ENCODE assay signal across 9 cellular contexts in the genomic region with DNA sequence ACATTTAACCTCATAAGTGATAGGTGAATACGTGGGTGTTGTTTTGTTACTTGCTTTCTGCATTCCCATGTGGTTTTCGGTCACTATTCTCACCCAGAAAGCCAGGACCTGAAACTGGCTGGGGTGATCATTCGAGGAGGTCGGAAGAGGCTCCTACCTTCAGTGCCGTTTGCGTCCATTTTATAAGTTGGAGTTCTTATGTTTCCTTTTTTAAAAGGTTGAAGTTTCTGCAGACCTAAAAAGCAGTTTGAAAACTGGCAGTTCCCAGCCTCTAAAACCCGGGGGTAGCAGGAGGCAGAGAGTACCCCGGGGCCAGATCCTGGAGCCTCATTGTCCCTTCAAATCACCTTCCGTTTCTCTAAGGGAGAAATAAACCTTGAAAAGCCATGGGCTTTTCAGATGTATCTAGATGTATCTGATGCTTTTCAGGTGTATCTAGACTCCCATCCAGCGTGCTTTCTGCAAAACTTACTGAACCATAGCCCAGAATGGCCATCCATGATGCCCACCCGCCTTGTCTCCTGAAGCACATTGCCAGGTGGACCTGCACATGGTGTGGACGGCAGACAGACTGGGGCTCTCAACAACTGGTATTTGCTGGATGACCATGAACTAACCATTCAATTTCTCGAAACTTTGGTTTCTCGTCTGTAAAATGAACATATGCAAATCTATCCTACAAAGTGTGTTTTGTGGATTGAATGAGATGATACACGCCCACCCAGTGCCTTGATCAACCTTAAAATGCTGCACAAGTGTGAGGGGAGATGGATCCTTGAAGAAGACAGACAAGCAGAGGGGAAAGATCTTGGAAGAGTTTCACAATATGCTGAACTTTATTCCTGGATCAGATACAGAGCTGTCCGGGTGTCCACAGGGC. TPM values are rescaled to one million over a fixed set of nuclear protein-coding genes. Genes with fewer than 3 reads are reported as not detected.
DNase-seq lines count a peak whose midpoint lies in the region; ATAC-seq, FAIRE-seq and TF ChIP-seq lines count a peak whose summit lies in the region.
"Had no signal": no experiment of that assay in that cellular context is flagged by ENCODE, and none has a peak within 500 bp of the region (broad histone marks: within the 10 kb centered on the region; RNA-seq: fewer than 3 reads in every experiment).

No MANE protein-coding gene starts in this region.

- no peaks in the 10 kb centered on the region for H3K27me3 Mint-ChIP-seq in T-cell

- TF ChIP-seq POLR2A in GM12892 (IDR thresholded peaks at IDR 0.05; ENCODE audit: low read depth, low read length) (peak; percentile 55; the same call in 1 of the 2 replicates), esophagus muscularis mucosa (IDR thresholded peaks at IDR 0.05; ENCODE audit: low read depth) (no peak)

- peak overlapping the region; percentile 98 to 100 for H3K27ac Mint-ChIP-seq in T-cell

- peaks cover 63 to 84% (median 82%) of the 10 kb centered on the region in 3 donors for H3K4me1 Mint-ChIP-seq in T-cell

- no peaks in the 10 kb centered on the region for H3K9me3 ChIP-seq in esophagus muscularis mucosa
- H3K9me3 ChIP-seq in skeletal muscle satellite cell (replicated peaks; ENCODE audit: low read length): no peaks in the 10 kb centered on the region

- intact Hi-C loops in esophagus muscularis mucosa (cut with DNase I): no loop called here

- WGBS in esophagus muscularis mucosa: 73% methylated on average over 16 of the region's 16 CpGs

- peak overlapping the region; percentile 93 for H3K4me2 ChIP-seq in skeletal muscle satellite cell (ENCODE audit: low read length)

- POLR2A ChIA-PET in T-cell (lab: Charles Lee): interaction anchor here in 1 of 2 donors (1.0 kb wide), 1 partner anchor 20 kb away, joined by 3 read pairs; no protein-coding TSS in a partner anchor

- H3K36me3 Mint-ChIP-seq in T-cell: peaks cover 30% of the 10 kb centered on the region

- no peak for DNase-seq in GM12892 (ENCODE audit: insufficient read length)
- no peak for DNase-seq in T-cell
- no peak for DNase-seq in esophagus muscularis mucosa (ENCODE audit: extremely low spot score)
- no peak for DNase-seq in NCI-H82 (lab: John Stamatoyannopoulos, UW)
- DNase-seq in COLO829 (ENCODE audit: low spot score): no peak

- CTCF ChIA-PET in T-cell (lab: Charles Lee): interaction anchor here (0.6 to 0.8 kb wide), 2 partner anchors 22 to 109 kb away, joined by 6 read pairs; no protein-coding TSS in a partner anchor

- H3K4me3 ChIP-seq in esophagus muscularis mucosa (peak overlapping the region; percentile 77 to 97 (median 86)), skeletal muscle satellite cell (ENCODE audit: low read length) (peak overlapping the region; percentile 92)

- peak overlapping the region in 3 of 4 donors; percentile 87 to 90 (median 87) for H3K27ac ChIP-seq in esophagus muscularis mucosa (replicated peaks in 1 of 4)

- H3K4me3 Mint-ChIP-seq in T-cell: peak overlapping the region; percentile 99 to 100 (median 99)

- H3K4me1 ChIP-seq in esophagus muscularis mucosa: peaks cover 33 to 59% (median 54%) of the 10 kb centered on the region in 4 donors
- peaks cover 31% of the 10 kb centered on the region for H3K4me1 ChIP-seq in skeletal muscle satellite cell (ENCODE audit: control insufficient read depth, insufficient read depth, low read length)

- H3K9ac ChIP-seq in skeletal muscle satellite cell (ENCODE audit: low read depth, low read length): peak overlapping the region; percentile 84

- H3K9me3 Mint-ChIP-seq in T-cell: no peaks in the 10 kb centered on the region

- H3K27me3 ChIP-seq in esophagus muscularis mucosa (no peaks in the 10 kb centered on the region), skeletal muscle satellite cell (ENCODE audit: control insufficient read depth, insufficient read depth, low read length) (no peaks in the 10 kb centered on the region)

- TF ChIP-seq EP300 in esophagus muscularis mucosa (IDR thresholded peaks at IDR 0.05): no peak

- ATAC-seq in T-cell (replicated peaks in 1 of 4) (no peak), GM18520 (IDR thresholded peaks at IDR 0.05; ENCODE audit: unreplicated experiment) (no peak), GM19463 (IDR thresholded peaks at IDR 0.05; ENCODE audit: unreplicated experiment) (no peak)

- peak; percentile 85 for FAIRE-seq in GM12892 (lab: Jason Lieb, UNC)
- FAIRE-seq: colon had no signal

- TF ChIP-seq CTCF in esophagus muscularis mucosa (IDR thresholded peaks at IDR 0.05): no peak

- H3K36me3 ChIP-seq in esophagus muscularis mucosa: no peaks in the 10 kb centered on the region
- no peaks in the 10 kb centered on the region for H3K36me3 ChIP-seq in skeletal muscle satellite cell (ENCODE audit: insufficient read depth, low read length)

RNA-seq across cellular contexts. Expression of a gene that starts 1.3 kb away (rescaled TPM):
- 99.5 TPM for polyA plus RNA-seq in GM12892 (2012; ENCODE audit: missing spikeins)
- total RNA-seq in T-cell: 100 to 1,000 TPM; 390 to 711 (median 496) TPM
- 10 to 100 TPM; 14.4 to 22.5 (median 16.6) TPM for total RNA-seq in esophagus muscularis mucosa
- total RNA-seq in skeletal muscle satellite cell (2012; rRNA removed): 20.3 and 25.6 TPM in 2 replicates

RNA-seq across cellular contexts. Expression of a gene that starts 28.9 kb away (rescaled TPM):
- polyA plus RNA-seq in GM12892 (2012; ENCODE audit: missing spikeins): 9.0 TPM
- total RNA-seq in T-cell (under 1 TPM in 3 of 5 donors, not detected in 2; 0.18 to 0.25 (median 0.19) TPM), esophagus muscularis mucosa (1 to 10 TPM in 1 of 4 donors, under 1 TPM in 2, not detected in 1; 0.19 to 1.2 (median 0.52) TPM)
- not detected in 2 replicates for total RNA-seq in skeletal muscle satellite cell (2012; rRNA removed)

RNA-seq across cellular contexts. Expression of a gene that starts 58.7 kb away (rescaled TPM):
- 162 TPM for polyA plus RNA-seq in GM12892 (2012; ENCODE audit: missing spikeins)
- total RNA-seq in T-cell: 100 to 1,000 TPM; 149 to 185 (median 167) TPM
- 10 to 100 TPM; 64.0 to 99.7 (median 71.5) TPM for total RNA-seq in esophagus muscularis mucosa
- total RNA-seq in skeletal muscle satellite cell (2012; rRNA removed): 79.1 and 110 TPM in 2 replicates

Comparison
In these comparisons a context has a peak if more than half of its experiments do, and no peak if none do; other contexts are left out.
1. RNA of a gene that starts 1.3 kb away (total RNA-seq): 390 to 711 TPM in T-cell; 14.4 to 22.5 TPM in esophagus muscularis mucosa; every median in the first group is over 10 times any median in the second.